8 cellular contexts compared by ENCODE assay signal in genomic region chr1:182143154-182143657, GRCh38.
DNase-seq lines count a peak whose midpoint lies in the region; ATAC-seq and TF ChIP-seq lines count a peak whose summit lies in the region.

No MANE protein-coding gene starts in this region.

- CTCF ChIA-PET in OCI-LY7 (lab: Charles Lee; ENCODE audit: unreplicated experiment) = interaction anchor here (1.3 kb wide), 1 partner anchor 253 kb away, joined by 5 read pairs; no protein-coding TSS in a partner anchor

- intact Hi-C loops in OCI-LY7 (cut with micrococcal nuclease; ENCODE audit: unreplicated experiment) = loop anchor here (1.0 to 10.0 kb wide), 2 partner anchors 253 to 642 kb away; partner anchors contain the start of gene NPL

- no peak overlapping the region for H2AFZ ChIP-seq in OCI-LY7 (ENCODE audit: low read length)

- in situ Hi-C loops in KBM-7 (cut with MboI; ENCODE audit: low pct_unique_long_range_greater_than_20kb, low sequenced_read_pairs) = no loop called here

- H3K4me2 ChIP-seq in OCI-LY7 (ENCODE audit: low read length) = no peak overlapping the region

- TF ChIP-seq CTCF in OCI-LY7 (conservative IDR thresholded peaks at IDR 0.05; ENCODE audit: low read length) = peak; percentile 96
- peak; percentile 98 for TF ChIP-seq CTCF in epithelial cell of proximal tubule (conservative IDR thresholded peaks at IDR 0.05; ENCODE audit: low read depth, low read length)

- H3K9me2 ChIP-seq in OCI-LY7 (ENCODE audit: insufficient read depth, low read length) = no peaks in the 10 kb centered on the region

- H3K4me1 ChIP-seq in OCI-LY7 (ENCODE audit: insufficient read depth, low read length, poor library complexity, severe bottlenecking) = no peaks in the 10 kb centered on the region
- peaks cover 38% of the 10 kb centered on the region for H3K4me1 ChIP-seq in mucosa of stomach (ENCODE audit: control insufficient read depth, insufficient read depth, low read length)

- no TSS peak for BruUV-seq in OCI-LY7 (replicated peaks; lab: Mats Ljungman, UMichigan)

- no peak for ATAC-seq in GM19351 (IDR thresholded peaks at IDR 0.05; ENCODE audit: unreplicated experiment)

- peak; percentile 76 for DNase-seq in ELR (ENCODE audit: low read depth)
- DNase-seq in KBM-7 = peak; percentile 81
- peak; percentile 77 for DNase-seq in OCI-LY7 (ENCODE audit: low spot score)
- peak; percentile 80 for DNase-seq in activated T-cell treated with anti-CD3 and anti-CD28 coated beads for 48 hours (ENCODE audit: low read depth)
- DNase-seq in epithelial cell of proximal tubule (ENCODE audit: low read depth) = no peak
- peak; percentile 78 to 83 for DNase-seq in stimulated activated CD8-positive, alpha-beta memory T cell treated with anti-CD3 and anti-CD28 coated beads, Interleukin-2, amount 100 ng/mL, for 48 hours (ENCODE audit: low read depth in 2 of 2)

- no peaks in the 10 kb centered on the region for H3K79me2 ChIP-seq in OCI-LY7 (ENCODE audit: insufficient read depth, low read depth, low read length)

- H3K9ac ChIP-seq in mucosa of stomach (ENCODE audit: low read length) = peak overlapping the region; percentile 71

- H4K20me1 ChIP-seq in OCI-LY7 (ENCODE audit: insufficient read depth, low read length) = no peaks in the 10 kb centered on the region

- H3K36me3 ChIP-seq in OCI-LY7 (ENCODE audit: insufficient read depth, low read length) = no peaks in the 10 kb centered on the region
- H3K36me3 ChIP-seq in mucosa of stomach (ENCODE audit: control insufficient read depth, insufficient read depth, low read length) = no peaks in the 10 kb centered on the region

- no peak overlapping the region for H3K4me3 ChIP-seq in OCI-LY7 (ENCODE audit: low read depth, low read length, poor library complexity, severe bottlenecking)
- H3K4me3 ChIP-seq in epithelial cell of proximal tubule (ENCODE audit: low read depth, low read length) = no peak overlapping the region
- H3K4me3 ChIP-seq in mucosa of stomach (ENCODE audit: low read length) = no peak overlapping the region

- no peaks in the 10 kb centered on the region for H3K27me3 ChIP-seq in mucosa of stomach (ENCODE audit: control insufficient read depth, insufficient read depth, low read length)

- no peaks in the 10 kb centered on the region for H3K9me3 ChIP-seq in OCI-LY7 (ENCODE audit: low read length)
- H3K9me3 ChIP-seq in mucosa of stomach (ENCODE audit: control insufficient read depth, low read length) = no peaks in the 10 kb centered on the region

- H3K27ac ChIP-seq in OCI-LY7 (ENCODE audit: low read depth, low read length, poor library complexity, severe bottlenecking) = no peak overlapping the region

- POLR2A ChIA-PET in OCI-LY7 (lab: Charles Lee) = interaction anchor here (1.0 kb wide), 1 partner anchor 254 kb away, joined by 5 read pairs; no protein-coding TSS in a partner anchor
